ENCODE assay signal across 23 cellular contexts in the genomic region with DNA sequence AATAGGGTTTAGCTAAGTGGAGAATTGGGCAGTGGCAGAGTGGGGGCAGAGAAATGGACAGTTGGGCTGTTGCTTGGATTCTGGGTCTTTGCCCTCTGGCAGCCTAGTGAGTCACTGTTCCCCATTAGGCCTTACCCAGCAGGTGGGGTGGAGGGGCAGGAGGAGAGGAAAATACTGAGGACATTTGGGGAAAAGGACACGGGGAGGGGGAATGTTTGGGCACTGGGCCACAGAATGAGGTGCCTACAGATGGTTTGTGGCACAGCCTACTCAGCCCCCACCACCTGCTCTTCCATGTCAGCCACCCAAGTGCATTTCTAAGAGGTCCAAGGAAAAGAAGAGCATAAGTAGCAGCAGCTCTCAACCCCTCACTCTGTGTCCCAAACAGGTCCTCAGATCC.
"Had no signal": no experiment of that assay in that cellular context is flagged by ENCODE, and none has a peak within 500 bp of the region (broad histone marks: within the 10 kb centered on the region; RNA-seq: fewer than 3 reads in every experiment).

No MANE protein-coding gene starts in this region.

- DNase-seq: activated CD4-positive, alpha-beta T cell treated with anti-CD3 and anti-CD28 coated beads for 48 hours; activated CD4-positive, alpha-beta T cell treated with anti-CD3 and anti-CD28 coated beads, Interleukin-2, amount 50 U/mL, for 4 hours; activated CD4-positive, CD25-positive, alpha-beta regulatory T cell treated with anti-CD3 and anti-CD28 coated beads, Interleukin-2, amount 50 U/mL, for 72 hours; activated CD8-positive, alpha-beta memory T cell treated with anti-CD3 and anti-CD28 coated beads, Interleukin-2, amount 10 ng/mL, durations not matched to agents 7 days and 5 days; activated effector memory CD4-positive, alpha-beta T cell treated with Interleukin-2 at 50 U/mL for 16 hours; activated naive CD4-positive, alpha-beta T cell; activated T-cell treated with anti-CD3 and anti-CD28 coated beads, Interleukin-2, amount 50 U/mL, for 24 hours; aorta; central memory CD4-positive, alpha-beta T cell; MV-4-11; NCI-H1092 treated with DMSO at 0.1 percent for 48 hours; NCI-H1417 treated with DMSO at 0.1 percent for 48 hours; NCI-H187; NCI-H2081 treated with DMSO at 0.1 percent for 48 hours; NCI-H226; NCI-H69; Peyer's patch; Right ventricle myocardium superior had no signal

- H3K27me3 ChIP-seq: Peyer's patch, SJSA1 had no signal

- H3K4me1 ChIP-seq: breast epithelium, Peyer's patch, SJSA1 had no signal

- H3K9me3 ChIP-seq: breast epithelium, Peyer's patch, SJSA1 had no signal

- H3K4me3 ChIP-seq: breast epithelium, Peyer's patch, SJSA1 had no signal

- H3K36me3 ChIP-seq: breast epithelium, Peyer's patch, SJSA1 had no signal

- ATAC-seq: activated CD8-positive, alpha-beta memory T cell treated with anti-CD3 and anti-CD28 coated beads, Interleukin-2, amount 10 ng/mL, durations not matched to agents 7 days and 5 days; SK-N-SH treated with all-trans-retinoic acid at 6 μM for 48 hours; WTC11 had no signal

- H3K27ac ChIP-seq: breast epithelium, Peyer's patch, RWPE1, SJSA1 had no signal
